In the genomic region with DNA sequence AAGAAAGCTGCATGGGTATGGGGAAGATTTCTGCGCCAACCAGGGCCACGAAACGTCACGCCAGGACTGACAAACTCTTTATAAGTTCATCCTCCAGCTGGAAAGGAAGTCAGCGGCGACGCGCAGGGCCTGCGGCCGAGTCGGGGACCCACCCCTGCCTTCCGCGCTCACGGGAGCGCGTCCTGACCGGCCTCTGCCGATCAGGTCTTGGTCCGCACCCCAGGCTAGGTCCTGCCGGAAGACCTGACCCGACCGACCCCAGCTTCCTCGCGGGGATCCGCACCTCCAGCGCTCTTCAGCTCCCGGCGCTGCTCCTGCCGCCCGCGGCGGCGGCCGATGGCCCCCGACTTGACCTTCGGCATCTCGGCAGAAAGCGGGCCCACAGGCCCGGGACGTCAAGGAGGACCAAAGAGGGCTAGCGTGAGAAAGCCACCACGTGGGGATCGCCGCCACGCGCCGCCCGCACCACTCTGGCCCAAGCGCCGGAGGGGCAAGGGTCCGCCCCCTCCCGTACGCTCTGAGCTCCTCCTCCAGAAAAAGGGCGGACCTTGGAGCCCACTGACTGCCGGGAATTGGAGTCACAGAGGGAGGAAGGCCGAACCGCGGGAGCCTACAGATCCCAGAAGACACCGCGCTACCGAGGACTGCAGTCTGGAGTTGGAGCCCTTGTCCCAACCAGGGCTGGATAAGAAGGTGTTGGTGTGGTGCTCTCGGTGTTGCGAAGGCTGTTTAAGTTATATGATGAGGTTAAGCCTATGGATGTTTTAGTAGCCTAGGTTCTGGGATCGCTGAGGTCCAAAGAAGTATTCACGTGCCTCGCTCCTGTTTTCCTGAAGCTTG, we compare ENCODE assay signal across 8 cellular contexts. TPM values are rescaled to one million over a fixed set of nuclear protein-coding genes. Genes with fewer than 3 reads are reported as not detected.
DNase-seq lines count a peak whose midpoint lies in the region; ATAC-seq and TF ChIP-seq lines count a peak whose summit lies in the region.

A gene (minus strand): TSS at position 495 of the 840 bp plus-strand sequence. CDS start 133 bp downstream, at position 362.

- DNase-seq in DMS53 (lab: John Stamatoyannopoulos, UW) (peak; percentile 99), KG1 (lab: John Stamatoyannopoulos, UW) (peak; percentile 92), Panc1 (ENCODE audit: low read depth, low spot score) (peak; percentile 92)
- DNase-seq in activated T-cell treated with anti-CD3 and anti-CD28 coated beads, Interleukin-2, amount 50 U/mL, for 4 hours = peak; percentile 87
- DNase-seq in stimulated activated CD8-positive, alpha-beta memory T cell treated with anti-CD3 and anti-CD28 coated beads, Interleukin-7, amount 100 ng/mL, for 1 hour (ENCODE audit: low read depth in 2 of 2) = peak; percentile 78 to 80

- H3K4me3 Mint-ChIP-seq in activated T-cell treated with anti-CD3 and anti-CD28 coated beads, Interleukin-2, amount 50 U/mL, for 4 hours = peak within 1 kb of the TSS; percentile 93

- H3K36me3 Mint-ChIP-seq in activated T-cell treated with anti-CD3 and anti-CD28 coated beads, Interleukin-2, amount 50 U/mL, for 4 hours (ENCODE audit: insufficient read depth) = peaks cover 21% of the 10 kb centered on the region

- no TSS peak for BruUV-seq in Panc1 (replicated peaks; lab: Mats Ljungman, UMichigan)

- POLR2A ChIA-PET in Panc1 (lab: Charles Lee) = interaction anchor here (0.6 to 2.2 kb wide), 3 partner anchors 9 to 82 kb away, joined by 5 to 11 read pairs (median 5); a partner anchor contains a TSS

- H3K27me3 Mint-ChIP-seq in activated T-cell treated with anti-CD3 and anti-CD28 coated beads, Interleukin-2, amount 50 U/mL, for 4 hours (ENCODE audit: low read depth) = no peaks in the 10 kb centered on the region

- H3K9me3 ChIP-seq in Panc1 (ENCODE audit: control insufficient read depth, insufficient read depth, low read depth, low read length) = no peaks in the 10 kb centered on the region
- no peaks in the 10 kb centered on the region for H3K9me3 ChIP-seq in esophagus (ENCODE audit: control insufficient read depth in 2 of 2, insufficient read depth in 1 of 2, low read depth in 1 of 2, low read length in 1 of 2)
- no peaks in the 10 kb centered on the region for H3K9me3 ChIP-seq in mucosa of stomach (ENCODE audit: control insufficient read depth, low read length)

- H3K9ac ChIP-seq in mucosa of stomach (ENCODE audit: low read length) = peak within 1 kb of the TSS; percentile 83

- H3K4me3 ChIP-seq in Panc1 (ENCODE audit: low read depth in 2 of 2, low read length in 2 of 2) = peak within 1 kb of the TSS; percentile 69 to 85
- H3K4me3 ChIP-seq in esophagus (ENCODE audit: low read depth in 1 of 2, low read length in 2 of 2) = peak within 1 kb of the TSS; percentile 82 to 87
- peak within 1 kb of the TSS; percentile 12 for H3K4me3 ChIP-seq in mucosa of stomach (ENCODE audit: low read length)

- H3K4me1 Mint-ChIP-seq in activated T-cell treated with anti-CD3 and anti-CD28 coated beads, Interleukin-2, amount 50 U/mL, for 4 hours (ENCODE audit: low read depth) = peaks cover 18% of the 10 kb centered on the region

- TF ChIP-seq CTCF in Panc1 (IDR thresholded peaks at IDR 0.05) = no peak

- WGBS in esophagus, 2 donors = 0% methylated on average over 66 of the region's 66 CpGs

- no peaks in the 10 kb centered on the region for H3K9me3 Mint-ChIP-seq in activated T-cell treated with anti-CD3 and anti-CD28 coated beads, Interleukin-2, amount 50 U/mL, for 4 hours

- H3K27me3 ChIP-seq in Panc1 (ENCODE audit: control insufficient read depth, insufficient read depth, low read length) (no peaks in the 10 kb centered on the region), esophagus (ENCODE audit: control insufficient read depth in 1 of 2, insufficient read depth in 2 of 2, low read length in 2 of 2) (no peaks in the 10 kb centered on the region), mucosa of stomach (ENCODE audit: control insufficient read depth, insufficient read depth, low read length) (no peaks in the 10 kb centered on the region)

- H3K4me1 ChIP-seq in Panc1 (ENCODE audit: control insufficient read depth, insufficient read depth, low read length) = peaks cover 6% of the 10 kb centered on the region; the same call in 1 of the 2 replicates
- H3K4me1 ChIP-seq in esophagus (ENCODE audit: control insufficient read depth in 2 of 2, insufficient read depth in 2 of 2, low read length in 1 of 2) = no peaks in the 10 kb centered on the region
- H3K4me1 ChIP-seq in mucosa of stomach (ENCODE audit: control insufficient read depth, insufficient read depth, low read length) = no peaks in the 10 kb centered on the region

- CTCF ChIA-PET in Panc1 (lab: Charles Lee) = interaction anchor here (0.6 to 0.7 kb wide), 3 partner anchors 9 to 51 kb away, joined by 4 to 5 read pairs (median 5); a partner anchor contains a TSS

- in situ Hi-C loops in Panc1 (cut with HindIII; ENCODE audit: low pct_unique_long_range_greater_than_20kb, low sequenced_read_pairs) = no loop called here

- intact Hi-C loops in Panc1 (cut with micrococcal nuclease; ENCODE audit: unreplicated experiment) = no loop called here

- H3K27ac ChIP-seq in Panc1 (ENCODE audit: low read length) = peak within 1 kb of the TSS; percentile 98
- peak within 1 kb of the TSS; percentile 95 to 97 for H3K27ac ChIP-seq in esophagus (ENCODE audit: low read depth in 2 of 2, low read length in 1 of 2)

- ATAC-seq in GM21723 (IDR thresholded peaks at IDR 0.05; ENCODE audit: unreplicated experiment) (peak; percentile 97), Panc1 (peak; percentile 100)
- ATAC-seq in activated T-cell treated with anti-CD3 and anti-CD28 coated beads, Interleukin-2, amount 50 U/mL, for 4 hours = peak; percentile 97 to 98

- no peaks in the 10 kb centered on the region; the same call in 1 of the 2 replicates for H3K36me3 ChIP-seq in Panc1 (ENCODE audit: control insufficient read depth, insufficient read depth, low read length)
- H3K36me3 ChIP-seq in esophagus (ENCODE audit: control insufficient read depth in 2 of 2, insufficient read depth in 2 of 2, low read length in 1 of 2) = no peaks in the 10 kb centered on the region
- H3K36me3 ChIP-seq in mucosa of stomach (ENCODE audit: control insufficient read depth, insufficient read depth, low read length) = no peaks in the 10 kb centered on the region

RNA-seq across cellular contexts. Expression of the gene that starts here (rescaled TPM):
- total RNA-seq in Panc1 (2021; ENCODE audit: unreplicated experiment) = 37.2 TPM
- 23.4 TPM for polyA plus RNA-seq in Panc1 (2012; ENCODE audit: insufficient read length)
- 10 to 100 TPM; 85.4 to 94.4 (median 93.4) TPM for total RNA-seq in activated T-cell treated with anti-CD3 and anti-CD28 coated beads, Interleukin-2, amount 50 U/mL, for 4 hours
- polyA plus RNA-seq in esophagus = 10 to 100 TPM; 13.5 to 23.0 TPM

Comparison
In these comparisons a context has a peak if more than half of its experiments do, and no peak if none do; other contexts are left out.
1. Peak in every context shown above with its lines: DNase-seq, ATAC-seq, H3K4me3 ChIP-seq and H3K27ac ChIP-seq.
2. H3K4me3 ChIP-seq: peak in every context shown above with its lines; median percentile 84 in esophagus; 77 in Panc1; 12 in mucosa of stomach.